8 cellular contexts compared by ENCODE assay signal in genomic region chr1:68496680-68497357, GRCh38. TPM values are rescaled to one million over a fixed set of nuclear protein-coding genes. Genes with fewer than 3 reads are reported as not detected.
DNase-seq lines count a peak whose midpoint lies in the region; ATAC-seq and TF ChIP-seq lines count a peak whose summit lies in the region.

A gene with protein sequence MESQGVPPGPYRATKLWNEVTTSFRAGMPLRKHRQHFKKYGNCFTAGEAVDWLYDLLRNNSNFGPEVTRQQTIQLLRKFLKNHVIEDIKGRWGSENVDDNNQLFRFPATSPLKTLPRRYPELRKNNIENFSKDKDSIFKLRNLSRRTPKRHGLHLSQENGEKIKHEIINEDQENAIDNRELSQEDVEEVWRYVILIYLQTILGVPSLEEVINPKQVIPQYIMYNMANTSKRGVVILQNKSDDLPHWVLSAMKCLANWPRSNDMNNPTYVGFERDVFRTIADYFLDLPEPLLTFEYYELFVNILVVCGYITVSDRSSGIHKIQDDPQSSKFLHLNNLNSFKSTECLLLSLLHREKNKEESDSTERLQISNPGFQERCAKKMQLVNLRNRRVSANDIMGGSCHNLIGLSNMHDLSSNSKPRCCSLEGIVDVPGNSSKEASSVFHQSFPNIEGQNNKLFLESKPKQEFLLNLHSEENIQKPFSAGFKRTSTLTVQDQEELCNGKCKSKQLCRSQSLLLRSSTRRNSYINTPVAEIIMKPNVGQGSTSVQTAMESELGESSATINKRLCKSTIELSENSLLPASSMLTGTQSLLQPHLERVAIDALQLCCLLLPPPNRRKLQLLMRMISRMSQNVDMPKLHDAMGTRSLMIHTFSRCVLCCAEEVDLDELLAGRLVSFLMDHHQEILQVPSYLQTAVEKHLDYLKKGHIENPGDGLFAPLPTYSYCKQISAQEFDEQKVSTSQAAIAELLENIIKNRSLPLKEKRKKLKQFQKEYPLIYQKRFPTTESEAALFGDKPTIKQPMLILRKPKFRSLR (minus strand): TSS chr1:68497082. CDS start chr1:68496999, 83 bp downstream.

- POLR2A ChIA-PET in PC-9 (lab: Charles Lee; ENCODE audit: unreplicated experiment) = interaction anchor here (0.6 to 0.7 kb wide), 3 partner anchors 8 to 298 kb away, joined by 3 to 6 read pairs (median 5); no protein-coding TSS in a partner anchor
- POLR2A ChIA-PET in naive thymus-derived CD4-positive, alpha-beta T cell (lab: Charles Lee) = no interaction called here

- H3K4me2 ChIP-seq in PC-9 = peak within 1 kb of the TSS; percentile 93

- H3K4me1 ChIP-seq in PC-9 (replicated peaks; ENCODE audit: insufficient read depth) = peaks cover 20% of the 10 kb centered on the region
- H3K4me1 ChIP-seq in naive thymus-derived CD4-positive, alpha-beta T cell (ENCODE audit: control insufficient read depth in 2 of 2, insufficient read depth in 2 of 2, low read length in 2 of 2) = peaks cover 0 to 5% of the 10 kb centered on the region in 2 donors

- H3K9me3 Mint-ChIP-seq in IgD-negative memory B cell = no peaks in the 10 kb centered on the region
- peaks cover 0 to 5% (median 0%) of the 10 kb centered on the region in 11 donors for H3K9me3 Mint-ChIP-seq in naive thymus-derived CD4-positive, alpha-beta T cell
- H3K9me3 Mint-ChIP-seq in stimulated activated memory B cell treated with anti-CD40 and anti-IgM and Interleukin-4, amounts not matched to agents 10 μg/mL and 1 μg/mL and 100 μg/mL, for 72 hours = peaks cover 5% of the 10 kb centered on the region

- peak; percentile 95 for ATAC-seq in GM21576 (IDR thresholded peaks at IDR 0.05; ENCODE audit: unreplicated experiment)
- peak; percentile 94 for ATAC-seq in naive thymus-derived CD4-positive, alpha-beta T cell
- peak; percentile 96 for ATAC-seq in stimulated activated memory B cell treated with anti-CD40 and anti-IgM and Interleukin-4, amounts not matched to agents 10 μg/mL and 1 μg/mL and 100 μg/mL, for 72 hours

- H3K27ac Mint-ChIP-seq in IgD-negative memory B cell = peak within 1 kb of the TSS in 2 of 3 donors; percentile 55 to 72
- peak within 1 kb of the TSS in 1 of 9 donors; percentile 87 for H3K27ac Mint-ChIP-seq in naive thymus-derived CD4-positive, alpha-beta T cell
- H3K27ac Mint-ChIP-seq in stimulated activated memory B cell treated with anti-CD40 and anti-IgM and Interleukin-4, amounts not matched to agents 10 μg/mL and 1 μg/mL and 100 μg/mL, for 72 hours = no peak within 1 kb of the TSS

- H3K9me2 ChIP-seq in PC-9 (ENCODE audit: insufficient read depth) = no peaks in the 10 kb centered on the region

- peak within 1 kb of the TSS; percentile 99 for H2AFZ ChIP-seq in PC-9

- peaks cover 49% of the 10 kb centered on the region for H3K79me2 ChIP-seq in PC-9 (ENCODE audit: low read depth)

- H3K27me3 Mint-ChIP-seq in IgD-negative memory B cell = peaks cover 10% of the 10 kb centered on the region
- peaks cover 20 to 39% (median 25%) of the 10 kb centered on the region in 5 donors for H3K27me3 Mint-ChIP-seq in naive thymus-derived CD4-positive, alpha-beta T cell
- peaks cover 39% of the 10 kb centered on the region for H3K27me3 Mint-ChIP-seq in stimulated activated memory B cell treated with anti-CD40 and anti-IgM and Interleukin-4, amounts not matched to agents 10 μg/mL and 1 μg/mL and 100 μg/mL, for 72 hours

- H3K4me1 Mint-ChIP-seq in IgD-negative memory B cell = peaks cover 5 to 10% (median 10%) of the 10 kb centered on the region in 3 donors
- peaks cover 0 to 35% (median 13%) of the 10 kb centered on the region in 7 donors for H3K4me1 Mint-ChIP-seq in naive thymus-derived CD4-positive, alpha-beta T cell
- H3K4me1 Mint-ChIP-seq in stimulated activated memory B cell treated with anti-CD40 and anti-IgM and Interleukin-4, amounts not matched to agents 10 μg/mL and 1 μg/mL and 100 μg/mL, for 72 hours = peaks cover 14% of the 10 kb centered on the region

- TF ChIP-seq CTCF in PC-9 (conservative IDR thresholded peaks at IDR 0.05) = no peak

- H3K4me3 ChIP-seq in PC-9 = peak within 1 kb of the TSS; percentile 90
- H3K4me3 ChIP-seq in naive thymus-derived CD4-positive, alpha-beta T cell (ENCODE audit: low read length) = peak within 1 kb of the TSS; percentile 70

- intact Hi-C loops in PC-9 (cut with micrococcal nuclease; ENCODE audit: unreplicated experiment) = no loop called here
- intact Hi-C loops in naive thymus-derived CD4-positive, alpha-beta T cell (cut with micrococcal nuclease) = loop anchor here in 1 of 2 donors (2.0 to 10.0 kb wide), 4 partner anchors 812 to 1915 kb away; partner anchors contain the start of genes ANKRD13C, CTH, GADD45A and LRRC40

- CTCF ChIA-PET in PC-9 (lab: Charles Lee) = interaction anchor here (0.5 to 0.6 kb wide), 2 partner anchors 9 to 940 kb away, joined by 3 to 5 read pairs; no protein-coding TSS in a partner anchor
- CTCF ChIA-PET in naive thymus-derived CD4-positive, alpha-beta T cell (lab: Charles Lee) = no interaction called here

- peak; percentile 83 for DNase-seq in DMS153 treated with DMSO at 0.1 percent for 48 hours (lab: John Stamatoyannopoulos, UW; ENCODE audit: unreplicated experiment)
- DNase-seq in PC-9 = peak; percentile 93 to 97
- peak; percentile 83 to 86 for DNase-seq in activated T-cell treated with anti-CD3 and anti-CD28 coated beads, Interleukin-2, amount 50 U/mL, for 48 hours
- DNase-seq in fibroblast of gingiva (ENCODE audit: low read depth) = peak; percentile 94
- peak; percentile 10 to 91 (median 42) for DNase-seq in naive thymus-derived CD4-positive, alpha-beta T cell

- H3F3A ChIP-seq in PC-9 (ENCODE audit: insufficient read depth, low read depth) = no peaks in the 10 kb centered on the region

- H3K36me3 Mint-ChIP-seq in IgD-negative memory B cell = no peaks in the 10 kb centered on the region
- peaks cover 0 to 7% (median 0%) of the 10 kb centered on the region in 5 donors for H3K36me3 Mint-ChIP-seq in naive thymus-derived CD4-positive, alpha-beta T cell
- no peaks in the 10 kb centered on the region for H3K36me3 Mint-ChIP-seq in stimulated activated memory B cell treated with anti-CD40 and anti-IgM and Interleukin-4, amounts not matched to agents 10 μg/mL and 1 μg/mL and 100 μg/mL, for 72 hours

- TSS peak; percentile 77 for BruUV-seq in PC-9 (replicated peaks; lab: Mats Ljungman, UMichigan)

- H3K27ac ChIP-seq in PC-9 = peak within 1 kb of the TSS; percentile 39
- H3K27ac ChIP-seq in naive thymus-derived CD4-positive, alpha-beta T cell (ENCODE audit: low read depth, low read length) = no peak within 1 kb of the TSS

- peaks cover 9% of the 10 kb centered on the region; the same call in 1 of the 2 replicates for H3K36me3 ChIP-seq in PC-9 (ENCODE audit: low read depth)
- no peaks in the 10 kb centered on the region for H3K36me3 ChIP-seq in naive thymus-derived CD4-positive, alpha-beta T cell (ENCODE audit: control insufficient read depth in 2 of 3, insufficient read depth in 3 of 3, low read length in 3 of 3)

- H4K20me1 ChIP-seq in PC-9 (ENCODE audit: insufficient read depth) = no peaks in the 10 kb centered on the region

- no peaks in the 10 kb centered on the region for H3K27me3 ChIP-seq in PC-9 (ENCODE audit: insufficient read depth, low read depth)
- no peaks in the 10 kb centered on the region for H3K27me3 ChIP-seq in naive thymus-derived CD4-positive, alpha-beta T cell (ENCODE audit: control insufficient read depth in 2 of 2, insufficient read depth in 2 of 2, low read length in 2 of 2)

- peak within 1 kb of the TSS; percentile 84 to 96 (median 90) for H3K4me3 Mint-ChIP-seq in IgD-negative memory B cell
- H3K4me3 Mint-ChIP-seq in naive thymus-derived CD4-positive, alpha-beta T cell = peak within 1 kb of the TSS; percentile 68 to 94 (median 81)
- peak within 1 kb of the TSS; percentile 82 for H3K4me3 Mint-ChIP-seq in stimulated activated memory B cell treated with anti-CD40 and anti-IgM and Interleukin-4, amounts not matched to agents 10 μg/mL and 1 μg/mL and 100 μg/mL, for 72 hours

- H3K9me3 ChIP-seq in PC-9 (ENCODE audit: insufficient read depth, low read depth) = no peaks in the 10 kb centered on the region
- no peaks in the 10 kb centered on the region for H3K9me3 ChIP-seq in naive thymus-derived CD4-positive, alpha-beta T cell (ENCODE audit: control insufficient read depth in 2 of 3, low read length in 3 of 3)

RNA-seq across cellular contexts. Expression of the gene that starts here (rescaled TPM):
- polyA plus RNA-seq in IgD-negative memory B cell = 0.29 TPM
- 49.0 and 74.0 TPM in 2 replicates for total RNA-seq in PC-9 (2021)
- total RNA-seq in naive thymus-derived CD4-positive, alpha-beta T cell = 10 to 100 TPM in 1 of 5 experiments, under 1 TPM in 2, not detected in 2; 0.13 to 12.6 (median 0.24) TPM
- polyA plus RNA-seq in naive thymus-derived CD4-positive, alpha-beta T cell = not detected

Comparison
In these comparisons a context has a peak if more than half of its experiments do, and no peak if none do; other contexts are left out.
1. DNase-seq: peak in every context shown above with its lines; median percentile 95 in PC-9; 94 in fibroblast of gingiva; 84 in activated T-cell treated with anti-CD3 and anti-CD28 coated beads, Interleukin-2, amount 50 U/mL, for 48 hours; 83 in DMS153 treated with DMSO at 0.1 percent for 48 hours; 42 in naive thymus-derived CD4-positive, alpha-beta T cell.